12 cellular contexts compared by ENCODE assay signal in the genomic region with DNA sequence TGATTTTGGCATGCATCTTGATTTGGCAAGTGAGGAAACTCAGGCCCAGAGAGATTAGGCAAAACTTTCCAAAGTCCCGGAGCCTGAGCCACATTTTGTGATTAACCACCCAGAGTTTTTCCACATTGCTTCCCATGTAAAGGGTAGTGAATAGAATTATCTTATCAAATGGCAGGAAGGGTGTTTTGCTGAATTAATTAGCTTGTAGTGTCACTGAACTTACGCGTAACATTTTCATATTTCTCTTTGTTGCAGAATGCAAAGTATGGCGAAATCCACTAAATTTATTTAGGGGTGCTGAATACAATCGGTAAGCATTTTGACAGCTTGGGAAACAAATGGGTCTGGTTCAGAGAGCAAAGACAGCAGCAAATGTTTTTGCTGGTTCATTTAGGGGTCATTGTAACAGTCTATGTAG.
"Had no signal": no experiment of that assay in that cellular context is flagged by ENCODE, and none has a peak within 500 bp of the region (broad histone marks: within the 10 kb centered on the region; RNA-seq: fewer than 3 reads in every experiment).

No MANE protein-coding gene starts in this region.

- H3K27me3 ChIP-seq: SJCRH30, upper lobe of right lung had no signal

- ATAC-seq: esophagus mucosa; stimulated activated naive CD8-positive, alpha-beta T cell treated with anti-CD3 and anti-CD28 coated beads, Interleukin-15, Interleukin-2, amounts not matched to agents 100 U/mL and 50 U/mL, for 24 hours; upper lobe of right lung had no signal

- H3K36me3 ChIP-seq: upper lobe of right lung had no signal

- H3K9me3 ChIP-seq: SJCRH30, upper lobe of right lung had no signal

- H3K27ac ChIP-seq: SJCRH30, upper lobe of right lung, VCaP had no signal

- H3K4me3 ChIP-seq: SJCRH30, upper lobe of right lung had no signal

- DNase-seq: activated CD4-positive, alpha-beta memory T cell treated with anti-CD3 and anti-CD28 coated beads, Interleukin-2, amount 10 ng/mL, durations not matched to agents 7 days and 5 days; activated CD8-positive, alpha-beta memory T cell treated with anti-CD3 and anti-CD28 coated beads, Interleukin-2, amount 50 U/mL, for 4 hours; dermis blood vessel endothelial cell; hypothalamus; SJCRH30; stimulated activated CD4-positive, alpha-beta T cell treated with anti-CD3 and anti-CD28 coated beads, Interleukin-4, amount 100 ng/mL, for 1 hour; stimulated activated CD8-positive, alpha-beta memory T cell treated with anti-CD3 and anti-CD28 coated beads, Interleukin-4, amount 100 ng/mL, for 48 hours; stimulated activated naive CD8-positive, alpha-beta T cell treated with anti-CD3 and anti-CD28 coated beads, Interleukin-15, Interleukin-2, amounts not matched to agents 100 U/mL and 50 U/mL, for 24 hours; T-helper 9 cell; upper lobe of right lung had no signal
